In genomic region chr5:169805937-169806700, GRCh38 we compare ENCODE assay signal across 11 cellular contexts.
A peak's percentile ranks its signal among the peaks of the same experiment; 100 is the strongest.
DNase-seq lines count a peak whose midpoint lies in the region; ATAC-seq and TF ChIP-seq lines count a peak whose summit lies in the region.
"Had no signal": no experiment of that assay in that cellular context is flagged by ENCODE, and none has a peak within 500 bp of the region (broad histone marks: within the 10 kb centered on the region; RNA-seq: fewer than 3 reads in every experiment).

No MANE protein-coding gene starts in this region.

- no peak for DNase-seq in immature natural killer cell
- no peak for DNase-seq in OCI-M1 (lab: John Stamatoyannopoulos, UW)
- DNase-seq in dorsolateral prefrontal cortex, result no peak
- no peak for DNase-seq in foreskin keratinocyte
- no peak for DNase-seq in cardiac septum (ENCODE audit: low spot score)
- DNase-seq: PC-9 had no signal

- intact Hi-C loops in dorsolateral prefrontal cortex (cut with DNase I) (loop anchor here in 1 of 2 donors (10.0 kb wide), 1 partner anchor 179 kb away; the partner anchor contains the start of gene INSYN2B), cardiac septum (cut with DNase I) (no loop called here)

- peaks cover 0 to 3% (median 0%) of the 10 kb centered on the region in 45 donors for H3K27me3 ChIP-seq in dorsolateral prefrontal cortex
- H3K27me3 ChIP-seq in foreskin keratinocyte, result peaks cover 2% of the 10 kb centered on the region
- H3K27me3 ChIP-seq: right atrium auricular region had no signal

- TF ChIP-seq CTCF in dorsolateral prefrontal cortex (IDR thresholded peaks at IDR 0.05 in 54 of 56, conservative IDR thresholded peaks at IDR 0.05 in 2 of 56; ENCODE audit: low read depth in 1 of 56, partially characterized antibody in 56 of 56), result no peak
- no peak for TF ChIP-seq CTCF in foreskin keratinocyte (conservative IDR thresholded peaks at IDR 0.05)

- H3K27ac ChIP-seq in dorsolateral prefrontal cortex, result no peak overlapping the region
- no peak overlapping the region for H3K27ac ChIP-seq in foreskin keratinocyte
- H3K27ac ChIP-seq: PC-9, right atrium auricular region had no signal

- peak overlapping the region in 5 of 6 donors; percentile 35 to 78 (median 54) for H3K27ac Mint-ChIP-seq in immature natural killer cell
- H3K27ac Mint-ChIP-seq: dendritic cell treated with granulocyte-macrophage colony-stimulating factor and Interleukin-4, amounts not matched to agents 40 ng/mL and 50 ng/mL, for 4 days had no signal

- no peak overlapping the region for H3K4me3 Mint-ChIP-seq in immature natural killer cell
- H3K4me3 Mint-ChIP-seq: dendritic cell treated with granulocyte-macrophage colony-stimulating factor and Interleukin-4, amounts not matched to agents 40 ng/mL and 50 ng/mL, for 4 days had no signal

- no peaks in the 10 kb centered on the region for H3K4me1 ChIP-seq in foreskin keratinocyte
- H3K4me1 ChIP-seq: right atrium auricular region had no signal

- H3K36me3 Mint-ChIP-seq in immature natural killer cell, result peaks cover 25 to 31% (median 26%) of the 10 kb centered on the region in 3 donors

- no peaks in the 10 kb centered on the region for H3K27me3 Mint-ChIP-seq in immature natural killer cell (ENCODE audit: low read depth in 3 of 3)
- H3K27me3 Mint-ChIP-seq: dendritic cell treated with granulocyte-macrophage colony-stimulating factor and Interleukin-4, amounts not matched to agents 40 ng/mL and 50 ng/mL, for 4 days had no signal

- ATAC-seq in GM18519 (IDR thresholded peaks at IDR 0.05; ENCODE audit: low FRiP score, unreplicated experiment) (peak; percentile 44), GM21515 (IDR thresholded peaks at IDR 0.05; ENCODE audit: unreplicated experiment) (peak; percentile 63), HG03159 (IDR thresholded peaks at IDR 0.05; ENCODE audit: unreplicated experiment) (peak; percentile 68), foreskin keratinocyte (no peak)

- H3K4me3 ChIP-seq in dorsolateral prefrontal cortex, result no peak overlapping the region
- H3K4me3 ChIP-seq: PC-9, right atrium auricular region had no signal

- H3K4me1 Mint-ChIP-seq in immature natural killer cell, result peaks cover 30 to 54% of the 10 kb centered on the region in 2 donors

- H3K9me3 Mint-ChIP-seq in immature natural killer cell, result no peaks in the 10 kb centered on the region
- H3K9me3 Mint-ChIP-seq: dendritic cell treated with granulocyte-macrophage colony-stimulating factor and Interleukin-4, amounts not matched to agents 40 ng/mL and 50 ng/mL, for 4 days had no signal
